In the genomic region with DNA sequence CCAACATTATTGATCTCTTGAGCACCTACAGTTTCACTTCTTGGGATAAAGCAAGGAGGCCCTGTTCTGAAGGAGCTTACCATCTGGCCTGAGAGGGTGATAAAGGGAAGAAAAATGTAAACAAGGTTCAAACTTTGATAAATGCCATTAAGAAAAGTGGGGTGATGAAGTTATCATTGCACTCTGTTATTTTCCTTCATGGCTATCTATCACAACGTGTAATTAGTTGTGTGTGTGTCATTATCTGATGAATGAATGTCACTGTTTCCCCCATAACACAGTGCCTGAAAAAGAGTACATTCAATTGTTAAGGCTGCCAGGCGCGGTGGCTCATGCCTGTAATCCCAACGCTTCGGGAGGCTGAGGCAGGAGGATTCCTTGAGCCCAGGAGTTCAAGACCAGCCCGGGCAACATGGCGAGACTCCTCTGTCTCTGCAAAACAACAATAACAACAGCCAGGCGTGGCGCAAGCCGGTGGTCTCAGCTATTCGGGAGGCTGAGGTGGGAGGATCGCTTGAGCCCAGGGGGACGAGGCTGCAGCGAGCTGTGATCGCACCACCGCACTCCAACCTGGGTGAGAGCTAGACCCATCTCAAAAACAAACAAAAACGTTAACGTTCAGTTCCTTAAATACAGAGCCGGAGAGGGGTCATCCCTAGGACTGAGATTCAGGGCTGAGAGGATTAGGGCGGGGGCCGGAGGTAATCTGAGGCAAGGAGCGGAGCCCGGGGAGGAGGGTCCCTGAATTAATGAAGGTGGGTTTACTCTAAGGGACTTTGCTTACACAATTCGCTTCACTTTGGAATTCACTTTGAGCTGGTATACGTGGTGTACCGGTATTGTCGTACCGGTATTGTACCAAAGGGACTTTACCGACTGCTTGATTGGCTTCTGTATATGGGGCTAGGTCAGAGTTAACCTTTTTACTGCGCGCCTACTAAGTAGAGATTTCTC, we compare ENCODE assay signal across 8 cellular contexts. TPM values are rescaled to one million over a fixed set of nuclear protein-coding genes. Genes with fewer than 3 reads are reported as not detected.
DNase-seq lines count a peak whose midpoint lies in the region; FAIRE-seq and TF ChIP-seq lines count a peak whose summit lies in the region.

No MANE protein-coding gene starts in this region.

- H3K36me3 Mint-ChIP-seq in Caco-2 (ENCODE audit: insufficient read depth, unreplicated experiment): peaks cover 60% of the 10 kb centered on the region
- H3K36me3 Mint-ChIP-seq in osteocyte (ENCODE audit: unreplicated experiment): peaks cover 13% of the 10 kb centered on the region

- H3K27me3 Mint-ChIP-seq in Caco-2 (ENCODE audit: insufficient read depth, unreplicated experiment) (no peaks in the 10 kb centered on the region), osteocyte (ENCODE audit: unreplicated experiment) (no peaks in the 10 kb centered on the region)

- BruUV-seq in Caco-2 (replicated peaks; lab: Mats Ljungman, UMichigan) (TSS peak; percentile 68), endothelial cell of umbilical vein (replicated peaks; lab: Mats Ljungman, UMichigan) (no TSS peak)

- H3K4me3 ChIP-seq in Caco-2 (ENCODE audit: low read depth, low read length): peak overlapping the region; percentile 65
- H3K4me3 ChIP-seq in NT2/D1 (ENCODE audit: insufficient read length, low read depth): peak overlapping the region; percentile 81
- peak overlapping the region; percentile 47 to 79 (median 71) for H3K4me3 ChIP-seq in endothelial cell of umbilical vein (replicated peaks in 1 of 3; ENCODE audit: insufficient read depth in 1 of 3, low read depth in 1 of 3, low read length in 3 of 3)

- H4K20me1 ChIP-seq in endothelial cell of umbilical vein (replicated peaks; ENCODE audit: control insufficient read depth, extremely low read depth, insufficient read depth, low read length): no peaks in the 10 kb centered on the region

- H3K36me3 ChIP-seq in Caco-2 (ENCODE audit: control insufficient read depth, insufficient read depth, low read length): no peaks in the 10 kb centered on the region; the same call in 1 of the 2 replicates
- H3K36me3 ChIP-seq in NT2/D1 (ENCODE audit: insufficient read depth, insufficient read length, low read length): peaks cover 51% of the 10 kb centered on the region
- peaks cover 9 to 23% of the 10 kb centered on the region in 2 experiments for H3K36me3 ChIP-seq in endothelial cell of umbilical vein (ENCODE audit: control insufficient read depth in 2 of 2, extremely low read depth in 1 of 2, insufficient read depth in 2 of 2, low read length in 2 of 2)

- CTCF ChIA-PET in Caco-2 (lab: Charles Lee): interaction anchor here (0.5 to 2.7 kb wide), 5 partner anchors 8 to 697 kb away, joined by 3 to 69 read pairs (median 6); no protein-coding TSS in a partner anchor
- CTCF ChIA-PET in endothelial cell of umbilical vein (lab: Charles Lee): interaction anchor here (1.1 to 3.0 kb wide), 4 partner anchors 15 to 77 kb away, joined by 3 to 40 read pairs (median 4); no protein-coding TSS in a partner anchor

- H3K27ac ChIP-seq in endothelial cell of umbilical vein (ENCODE audit: insufficient read depth, low read depth, low read length): peak overlapping the region; percentile 14

- DNase-seq in Caco-2: no peak
- DNase-seq in NT2/D1 (ENCODE audit: low read depth, low spot score): no peak
- DNase-seq in endothelial cell of umbilical vein (ENCODE audit: low read depth, low spot score): no peak
- DNase-seq in osteocyte (ENCODE audit: extremely low spot score, unreplicated experiment): no peak
- DNase-seq in D721Med (ENCODE audit: insufficient read length, low spot score): no peak
- DNase-seq in AML-193 (lab: John Stamatoyannopoulos, UW): no peak
- DNase-seq in activated effector memory CD4-positive, alpha-beta T cell treated with anti-CD3 and anti-CD28 coated beads, Interleukin-2, amount 50 U/mL, for 16 hours: no peak
- DNase-seq in germinal center (ENCODE audit: low spot score): no peak

- peak overlapping the region; percentile 94 for H3K4me3 Mint-ChIP-seq in Caco-2 (ENCODE audit: unreplicated experiment)
- H3K4me3 Mint-ChIP-seq in osteocyte (ENCODE audit: unreplicated experiment): peak overlapping the region; percentile 91

- peak overlapping the region; percentile 92 for H3K27ac Mint-ChIP-seq in Caco-2 (ENCODE audit: unreplicated experiment)
- peak overlapping the region; percentile 90 for H3K27ac Mint-ChIP-seq in osteocyte (ENCODE audit: unreplicated experiment)

- H3K9me1 ChIP-seq in endothelial cell of umbilical vein (replicated peaks; ENCODE audit: control insufficient read depth, extremely low read depth, insufficient read depth, low read length): no peaks in the 10 kb centered on the region

- H3K9me3 ChIP-seq in Caco-2: no peaks in the 10 kb centered on the region
- no peaks in the 10 kb centered on the region for H3K9me3 ChIP-seq in NT2/D1 (ENCODE audit: insufficient read depth, low read length)
- no peaks in the 10 kb centered on the region for H3K9me3 ChIP-seq in endothelial cell of umbilical vein (replicated peaks; ENCODE audit: control insufficient read depth, insufficient read depth, low read length)

- H3K9ac ChIP-seq in NT2/D1 (ENCODE audit: insufficient read length, low read depth): peak overlapping the region; percentile 89
- peak overlapping the region; percentile 65 for H3K9ac ChIP-seq in endothelial cell of umbilical vein (replicated peaks; ENCODE audit: extremely low read depth, insufficient read depth, low read length)

- dilution Hi-C loops in endothelial cell of umbilical vein (cut with MboI; ENCODE audit: extremely low pct_ligation_motif_present, low sequenced_read_pairs): no loop called here

- TF ChIP-seq POLR2A in endothelial cell of umbilical vein (IDR thresholded peaks at IDR 0.05; ENCODE audit: low read depth, low read length): no peak

- no peak for FAIRE-seq in endothelial cell of umbilical vein (lab: Jason Lieb, UNC)
- no peak for FAIRE-seq in D721Med (lab: Jason Lieb, UNC)

- no peaks in the 10 kb centered on the region for H3K4me1 Mint-ChIP-seq in Caco-2 (ENCODE audit: low read depth, unreplicated experiment)
- peaks cover 18% of the 10 kb centered on the region for H3K4me1 Mint-ChIP-seq in osteocyte (ENCODE audit: unreplicated experiment)

- TF ChIP-seq CTCF in Caco-2 (IDR thresholded peaks at IDR 0.05; ENCODE audit: insufficient read depth in 1 of 2, low read depth in 1 of 2, low read length in 1 of 2, severe bottlenecking in 1 of 2, unreplicated experiment in 1 of 2): no peak
- no peak for TF ChIP-seq CTCF in endothelial cell of umbilical vein (IDR thresholded peaks at IDR 0.05; ENCODE audit: extremely low read depth in 1 of 2, insufficient read depth in 1 of 2, low read depth in 1 of 2, low read length in 2 of 2)
- TF ChIP-seq CTCF in osteocyte (IDR thresholded peaks at IDR 0.05): no peak
- TF ChIP-seq CTCF in D721Med (IDR thresholded peaks at IDR 0.05; ENCODE audit: insufficient read depth, missing control alignments): no peak

- H3K4me2 ChIP-seq in endothelial cell of umbilical vein (ENCODE audit: insufficient read depth, low read length): peak overlapping the region; percentile 78

- intact Hi-C loops in Caco-2 (cut with micrococcal nuclease; ENCODE audit: unreplicated experiment) (loop anchor here (5.0 kb wide), 1 partner anchor 40 kb away; the partner anchor contains the start of gene N4BP3), endothelial cell of umbilical vein (cut with micrococcal nuclease) (loop anchor here (1.0 to 2.0 kb wide), 2 partner anchors 38 to 552 kb away; partner anchors contain the start of gene B4GALT7)

- H3K9me3 Mint-ChIP-seq in Caco-2 (ENCODE audit: unreplicated experiment) (no peaks in the 10 kb centered on the region), osteocyte (ENCODE audit: unreplicated experiment) (no peaks in the 10 kb centered on the region)

- POLR2A ChIA-PET in Caco-2 (lab: Charles Lee): interaction anchor here (0.6 to 1.2 kb wide), 3 partner anchors 15 to 52 kb away, joined by 5 to 16 read pairs (median 6); partner anchors contain the start of gene HNRNPAB
- POLR2A ChIA-PET in endothelial cell of umbilical vein (lab: Charles Lee): interaction anchor here (0.8 kb wide), 1 partner anchor 8 kb away, joined by 3 read pairs; no protein-coding TSS in a partner anchor

- H3K27me3 ChIP-seq in Caco-2 (replicated peaks; ENCODE audit: control insufficient read depth, insufficient read depth, low read length) (no peaks in the 10 kb centered on the region), NT2/D1 (ENCODE audit: insufficient read depth, insufficient read length) (no peaks in the 10 kb centered on the region), endothelial cell of umbilical vein (ENCODE audit: control insufficient read depth in 2 of 2, insufficient read depth in 2 of 2, low read length in 2 of 2) (no peaks in the 10 kb centered on the region)

- peaks cover 17% of the 10 kb centered on the region for H3K79me2 ChIP-seq in endothelial cell of umbilical vein (ENCODE audit: control insufficient read depth, insufficient read depth, low read length)

- H3K4me1 ChIP-seq in Caco-2 (peaks cover 5% of the 10 kb centered on the region), NT2/D1 (ENCODE audit: insufficient read depth, insufficient read length) (peaks cover 9% of the 10 kb centered on the region), endothelial cell of umbilical vein (ENCODE audit: control insufficient read depth, extremely low read depth, insufficient read depth, low read length) (peaks cover 6% of the 10 kb centered on the region)

- no peak overlapping the region for H2AFZ ChIP-seq in endothelial cell of umbilical vein (ENCODE audit: low read depth, low read length)

RNA-seq across cellular contexts. Expression of gene NHP2, which starts 0.9 kb away (rescaled TPM):
- total RNA-seq in Caco-2 (2022) (127 and 142 TPM in 2 replicates), endothelial cell of umbilical vein (205 and 210 TPM in 2 replicates), osteocyte (91.0 and 94.2 TPM in 2 replicates)
- polyA plus RNA-seq in endothelial cell of umbilical vein: 202 and 220 TPM in 2 replicates
- polyA plus RNA-seq in endothelial cell of umbilical vein (2011; cell fraction: cytosol; rRNA removed): 245 and 324 TPM in 2 replicates
- 87.5 and 117 TPM in 2 replicates for polyA plus RNA-seq in endothelial cell of umbilical vein (2011; cell fraction: nucleus; rRNA removed)
- 197 and 224 TPM in 2 replicates for polyA plus RNA-seq in endothelial cell of umbilical vein (2012)
- polyA minus RNA-seq in endothelial cell of umbilical vein: 50.8 and 57.1 TPM in 2 replicates
- 130 TPM for polyA minus RNA-seq in endothelial cell of umbilical vein (2011; cell fraction: cytosol; rRNA and poly(A)+ RNA removed)
- polyA minus RNA-seq in endothelial cell of umbilical vein (2011; cell fraction: nucleus; rRNA and poly(A)+ RNA removed): 25.5 and 36.5 TPM in 2 replicates

RNA-seq across cellular contexts. Expression of gene RMND5B, which starts 22.0 kb away (rescaled TPM):
- total RNA-seq in Caco-2 (2022) (45.6 and 48.4 TPM in 2 replicates), endothelial cell of umbilical vein (34.2 and 38.2 TPM in 2 replicates), osteocyte (38.8 and 39.5 TPM in 2 replicates)
- 37.2 and 40.2 TPM in 2 replicates for polyA plus RNA-seq in endothelial cell of umbilical vein
- 37.4 and 40.0 TPM in 2 replicates for polyA plus RNA-seq in endothelial cell of umbilical vein (2011; cell fraction: cytosol; rRNA removed)
- 56.5 and 63.0 TPM in 2 replicates for polyA plus RNA-seq in endothelial cell of umbilical vein (2011; cell fraction: nucleus; rRNA removed)
- 11.9 and 17.7 TPM in 2 replicates for polyA plus RNA-seq in endothelial cell of umbilical vein (2012)
- polyA minus RNA-seq in endothelial cell of umbilical vein: 37.4 and 48.4 TPM in 2 replicates
- 29.2 TPM for polyA minus RNA-seq in endothelial cell of umbilical vein (2011; cell fraction: cytosol; rRNA and poly(A)+ RNA removed)
- polyA minus RNA-seq in endothelial cell of umbilical vein (2011; cell fraction: nucleus; rRNA and poly(A)+ RNA removed): 23.2 and 24.3 TPM in 2 replicates

RNA-seq across cellular contexts. Expression of gene GMCL2, which starts 34.4 kb away (rescaled TPM):
- total RNA-seq in Caco-2 (2022) (not detected in 2 replicates), endothelial cell of umbilical vein (not detected in 2 replicates), osteocyte (not detected in 2 replicates)
- not detected in 2 replicates for polyA plus RNA-seq in endothelial cell of umbilical vein
- not detected in 2 replicates for polyA plus RNA-seq in endothelial cell of umbilical vein (2011; cell fraction: cytosol; rRNA removed)
- polyA plus RNA-seq in endothelial cell of umbilical vein (2011; cell fraction: nucleus; rRNA removed): not detected in 2 replicates
- not detected in 2 replicates for polyA plus RNA-seq in endothelial cell of umbilical vein (2012)
- polyA minus RNA-seq in endothelial cell of umbilical vein: not detected in 2 replicates
- polyA minus RNA-seq in endothelial cell of umbilical vein (2011; cell fraction: cytosol; rRNA and poly(A)+ RNA removed): not detected
- polyA minus RNA-seq in endothelial cell of umbilical vein (2011; cell fraction: nucleus; rRNA and poly(A)+ RNA removed): not detected in 2 replicates

RNA-seq across cellular contexts. Expression of gene N4BP3, which starts 39.4 kb away (rescaled TPM):
- 2.9 and 3.2 TPM in 2 replicates for total RNA-seq in Caco-2 (2022)
- 38.2 and 40.3 TPM in 2 replicates for total RNA-seq in endothelial cell of umbilical vein
- polyA plus RNA-seq in endothelial cell of umbilical vein: 11.8 and 12.5 TPM in 2 replicates
- 8.3 and 10.6 TPM in 2 replicates for polyA plus RNA-seq in endothelial cell of umbilical vein (2011; cell fraction: cytosol; rRNA removed)
- 22.0 TPM in 2 replicates for polyA plus RNA-seq in endothelial cell of umbilical vein (2011; cell fraction: nucleus; rRNA removed)
- 2.4 and 3.4 TPM in 2 replicates for polyA plus RNA-seq in endothelial cell of umbilical vein (2012)
- polyA minus RNA-seq in endothelial cell of umbilical vein: 13.2 and 16.2 TPM in 2 replicates
- polyA minus RNA-seq in endothelial cell of umbilical vein (2011; cell fraction: cytosol; rRNA and poly(A)+ RNA removed): 0.82 TPM
- 13.2 and 19.0 TPM in 2 replicates for polyA minus RNA-seq in endothelial cell of umbilical vein (2011; cell fraction: nucleus; rRNA and poly(A)+ RNA removed)
- total RNA-seq in osteocyte: 0.55 and 0.64 TPM in 2 replicates

RNA-seq across cellular contexts. Expression of gene HNRNPAB, which starts 51.6 kb away (rescaled TPM):
- 286 and 295 TPM in 2 replicates for total RNA-seq in Caco-2 (2022)
- 309 and 310 TPM in 2 replicates for total RNA-seq in endothelial cell of umbilical vein
- polyA plus RNA-seq in endothelial cell of umbilical vein: 165 and 207 TPM in 2 replicates
- 155 and 191 TPM in 2 replicates for polyA plus RNA-seq in endothelial cell of umbilical vein (2011; cell fraction: cytosol; rRNA removed)
- polyA plus RNA-seq in endothelial cell of umbilical vein (2011; cell fraction: nucleus; rRNA removed): 103 and 152 TPM in 2 replicates
- 163 and 250 TPM in 2 replicates for polyA plus RNA-seq in endothelial cell of umbilical vein (2012)
- polyA minus RNA-seq in endothelial cell of umbilical vein: 77.1 and 81.4 TPM in 2 replicates
- polyA minus RNA-seq in endothelial cell of umbilical vein (2011; cell fraction: cytosol; rRNA and poly(A)+ RNA removed): 90.1 TPM
- polyA minus RNA-seq in endothelial cell of umbilical vein (2011; cell fraction: nucleus; rRNA and poly(A)+ RNA removed): 32.1 and 36.1 TPM in 2 replicates
- total RNA-seq in osteocyte: 128 and 131 TPM in 2 replicates
